8 cellular contexts compared by ENCODE assay signal in the genomic region with DNA sequence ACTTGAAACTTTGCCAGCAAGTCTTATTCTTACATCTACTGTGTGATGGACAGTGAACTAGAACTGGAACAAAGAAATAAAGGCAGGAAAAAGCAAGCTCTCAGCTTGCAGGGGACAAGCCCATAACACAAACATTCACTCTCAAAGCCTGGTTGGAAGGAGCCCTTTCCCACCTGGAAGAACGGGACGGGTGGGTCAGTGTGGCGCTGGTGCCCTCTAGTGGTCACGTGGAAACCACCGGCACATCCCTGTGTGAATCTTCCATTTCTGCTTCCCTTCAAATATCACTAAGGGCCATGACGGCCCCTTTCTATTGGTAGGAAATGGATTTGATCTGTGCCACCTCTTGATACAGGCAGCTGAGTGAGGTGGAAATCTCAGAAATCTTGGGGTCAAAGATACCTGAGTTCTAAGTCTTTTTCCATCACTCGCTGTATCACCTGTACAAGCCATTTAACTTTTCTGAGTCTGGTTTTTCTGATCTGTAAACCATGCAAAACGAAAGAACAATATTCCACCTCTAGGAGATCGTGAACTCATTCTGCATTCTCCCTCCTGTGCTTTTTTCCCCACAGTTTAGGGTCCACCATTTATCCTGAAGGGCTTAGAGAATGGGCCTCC.
DNase-seq lines count a peak whose midpoint lies in the region; ATAC-seq and TF ChIP-seq lines count a peak whose summit lies in the region.

No MANE protein-coding gene starts in this region.

- H3K27me3 ChIP-seq in osteoblast (ENCODE audit: insufficient read depth, low read length) = no peaks in the 10 kb centered on the region

- H3K27ac ChIP-seq in C4-2B = no peak overlapping the region
- no peak overlapping the region for H3K27ac ChIP-seq in osteoblast (ENCODE audit: low read depth, low read length)

- no peak overlapping the region for H3K4me2 ChIP-seq in osteoblast (ENCODE audit: insufficient read depth, low read length)

- ATAC-seq in GM19395 (IDR thresholded peaks at IDR 0.05; ENCODE audit: unreplicated experiment) (peak; percentile 71), HG03565 (IDR thresholded peaks at IDR 0.05; ENCODE audit: unreplicated experiment) (no peak), GM21825 (IDR thresholded peaks at IDR 0.05; ENCODE audit: unreplicated experiment) (no peak)

- H3K79me2 ChIP-seq in osteoblast (ENCODE audit: insufficient read depth, low read length) = no peaks in the 10 kb centered on the region

- no peak overlapping the region for H2AFZ ChIP-seq in osteoblast (ENCODE audit: low read length)

- no peaks in the 10 kb centered on the region for H3K4me1 ChIP-seq in osteoblast (ENCODE audit: insufficient read depth, low read length)

- peak; percentile 59 for DNase-seq in NCI-H69 (lab: John Stamatoyannopoulos, UW)
- DNase-seq in activated T-cell treated with anti-CD3 and anti-CD28 coated beads, Interleukin-2, amount 50 U/mL, for 48 hours = peak; percentile 45 to 58
- peak; percentile 22 for DNase-seq in foreskin melanocyte
- peak; percentile 70 for DNase-seq in osteoblast (ENCODE audit: insufficient read length, low spot score, missing footprints)

- no peaks in the 10 kb centered on the region for H4K20me1 ChIP-seq in osteoblast (ENCODE audit: insufficient read depth, low read length)

- H3K4me3 ChIP-seq in osteoblast (ENCODE audit: insufficient read depth, low read length) = no peak overlapping the region

- H3K36me3 ChIP-seq in osteoblast (ENCODE audit: insufficient read depth, low read length) = no peaks in the 10 kb centered on the region

- TF ChIP-seq CTCF in C4-2B (conservative IDR thresholded peaks at IDR 0.05) = peak; percentile 98
- peak; percentile 91 for TF ChIP-seq CTCF in osteoblast (IDR thresholded peaks at IDR 0.05; ENCODE audit: extremely low read depth, low read depth, low read length)

- no peaks in the 10 kb centered on the region for H3K9me3 ChIP-seq in osteoblast (ENCODE audit: low read depth, low read length)
